ENCODE assay signal across 2 cellular contexts in the genomic region with DNA sequence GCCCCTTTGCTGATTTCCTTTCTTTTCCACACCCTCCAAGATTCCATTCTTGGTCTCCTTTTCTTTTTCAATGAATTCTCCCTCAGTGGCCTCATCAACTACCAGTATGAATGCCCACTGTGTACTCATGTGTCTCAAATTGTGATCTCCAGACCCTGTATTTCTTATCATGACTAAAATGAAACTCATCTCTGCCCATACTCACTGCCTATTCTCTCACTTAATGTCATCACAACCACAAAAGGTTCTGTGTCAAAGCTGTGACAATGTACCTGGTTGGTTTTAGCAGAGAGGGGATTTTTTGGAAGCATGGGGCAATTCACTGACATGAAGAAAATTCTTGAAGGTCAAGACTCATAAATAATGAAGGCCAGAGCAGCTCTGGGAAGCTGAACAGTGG.
A peak's percentile ranks its signal among the peaks of the same experiment; 100 is the strongest.
TF ChIP-seq lines count a peak whose summit lies in the region.

No MANE protein-coding gene starts in this region.

TF ChIP-seq in A549, 52 proteins besides CTCF, POLR2A, EP300 and RAD21:
- TF ChIP-seq HOXB5 (CRISPR knock-in tag; IDR thresholded peaks at IDR 0.05): no peak
- TF ChIP-seq NR3C1 (IDR thresholded peaks at IDR 0.05): no peak
- TF ChIP-seq FOXS1 (CRISPR knock-in tag; IDR thresholded peaks at IDR 0.05): no peak
- TF ChIP-seq MAZ (IDR thresholded peaks at IDR 0.05; ENCODE audit: borderline replicate concordance, low read depth, low read length): no peak
- no peak for TF ChIP-seq RCOR1 (IDR thresholded peaks at IDR 0.05; ENCODE audit: low read depth, low read length)
- TF ChIP-seq, protein P1, sequence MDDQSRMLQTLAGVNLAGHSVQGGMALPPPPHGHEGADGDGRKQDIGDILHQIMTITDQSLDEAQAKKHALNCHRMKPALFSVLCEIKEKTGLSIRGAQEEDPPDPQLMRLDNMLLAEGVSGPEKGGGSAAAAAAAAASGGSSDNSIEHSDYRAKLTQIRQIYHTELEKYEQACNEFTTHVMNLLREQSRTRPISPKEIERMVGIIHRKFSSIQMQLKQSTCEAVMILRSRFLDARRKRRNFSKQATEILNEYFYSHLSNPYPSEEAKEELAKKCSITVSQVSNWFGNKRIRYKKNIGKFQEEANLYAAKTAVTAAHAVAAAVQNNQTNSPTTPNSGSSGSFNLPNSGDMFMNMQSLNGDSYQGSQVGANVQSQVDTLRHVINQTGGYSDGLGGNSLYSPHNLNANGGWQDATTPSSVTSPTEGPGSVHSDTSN (IDR thresholded peaks at IDR 0.05): no peak
- TF ChIP-seq, protein P2, sequence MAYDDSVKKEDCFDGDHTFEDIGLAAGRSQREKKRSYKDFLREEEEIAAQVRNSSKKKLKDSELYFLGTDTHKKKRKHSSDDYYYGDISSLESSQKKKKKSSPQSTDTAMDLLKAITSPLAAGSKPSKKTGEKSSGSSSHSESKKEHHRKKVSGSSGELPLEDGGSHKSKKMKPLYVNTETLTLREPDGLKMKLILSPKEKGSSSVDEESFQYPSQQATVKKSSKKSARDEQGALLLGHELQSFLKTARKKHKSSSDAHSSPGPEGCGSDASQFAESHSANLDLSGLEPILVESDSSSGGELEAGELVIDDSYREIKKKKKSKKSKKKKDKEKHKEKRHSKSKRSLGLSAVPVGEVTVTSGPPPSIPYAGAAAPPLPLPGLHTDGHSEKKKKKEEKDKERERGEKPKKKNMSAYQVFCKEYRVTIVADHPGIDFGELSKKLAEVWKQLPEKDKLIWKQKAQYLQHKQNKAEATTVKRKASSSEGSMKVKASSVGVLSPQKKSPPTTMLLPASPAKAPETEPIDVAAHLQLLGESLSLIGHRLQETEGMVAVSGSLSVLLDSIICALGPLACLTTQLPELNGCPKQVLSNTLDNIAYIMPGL (CRISPR knock-in tag; IDR thresholded peaks at IDR 0.05; ENCODE audit: borderline replicate concordance): no peak
- TF ChIP-seq, protein P3, sequence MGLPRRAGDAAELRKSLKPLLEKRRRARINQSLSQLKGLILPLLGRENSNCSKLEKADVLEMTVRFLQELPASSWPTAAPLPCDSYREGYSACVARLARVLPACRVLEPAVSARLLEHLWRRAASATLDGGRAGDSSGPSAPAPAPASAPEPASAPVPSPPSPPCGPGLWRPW (IDR thresholded peaks at IDR 0.05): no peak
- no peak for TF ChIP-seq EHF (CRISPR knock-in tag; IDR thresholded peaks at IDR 0.05)
- TF ChIP-seq NFE2L2 (conservative IDR thresholded peaks at IDR 0.05; ENCODE audit: low read length): no peak
- TF ChIP-seq ZNF302 (CRISPR knock-in tag; IDR thresholded peaks at IDR 0.05): no peak
- no peak for TF ChIP-seq HOXB13 (CRISPR knock-in tag; IDR thresholded peaks at IDR 0.05; ENCODE audit: low read depth)
- TF ChIP-seq MAFK (IDR thresholded peaks at IDR 0.05; ENCODE audit: partially characterized antibody): no peak
- no peak for TF ChIP-seq CHD2 (IDR thresholded peaks at IDR 0.05; ENCODE audit: low read length, partially characterized antibody)

TF ChIP-seq in GM12878, 131 proteins besides CTCF, POLR2A, EP300 and RAD21:
- no peak for TF ChIP-seq CHD2 (IDR thresholded peaks at IDR 0.05; ENCODE audit: borderline replicate concordance, low read depth, low read length)
- TF ChIP-seq SREBF1 (IDR thresholded peaks at IDR 0.05; ENCODE audit: low read length): no peak
- TF ChIP-seq JUNB (IDR thresholded peaks at IDR 0.05): peak; percentile 62
- TF ChIP-seq TCF12 (IDR thresholded peaks at IDR 0.05; ENCODE audit: low read depth, low read length): no peak
- TF ChIP-seq NFXL1 (IDR thresholded peaks at IDR 0.05; ENCODE audit: borderline replicate concordance): 0 out of 2 replicates have a peak, but pooled peaks have one; percentile 11
- TF ChIP-seq, protein P4, sequence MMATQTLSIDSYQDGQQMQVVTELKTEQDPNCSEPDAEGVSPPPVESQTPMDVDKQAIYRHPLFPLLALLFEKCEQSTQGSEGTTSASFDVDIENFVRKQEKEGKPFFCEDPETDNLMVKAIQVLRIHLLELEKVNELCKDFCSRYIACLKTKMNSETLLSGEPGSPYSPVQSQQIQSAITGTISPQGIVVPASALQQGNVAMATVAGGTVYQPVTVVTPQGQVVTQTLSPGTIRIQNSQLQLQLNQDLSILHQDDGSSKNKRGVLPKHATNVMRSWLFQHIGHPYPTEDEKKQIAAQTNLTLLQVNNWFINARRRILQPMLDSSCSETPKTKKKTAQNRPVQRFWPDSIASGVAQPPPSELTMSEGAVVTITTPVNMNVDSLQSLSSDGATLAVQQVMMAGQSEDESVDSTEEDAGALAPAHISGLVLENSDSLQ (IDR thresholded peaks at IDR 0.05): no peak
- TF ChIP-seq CREM (IDR thresholded peaks at IDR 0.05; ENCODE audit: low read depth): peak; percentile 29; the same call in 1 of the 2 replicates
- 0 out of 2 replicates have a peak, but pooled peaks have one; percentile 39 for TF ChIP-seq NFIC (IDR thresholded peaks at IDR 0.05; ENCODE audit: low read depth, low read length)
- no peak for TF ChIP-seq MYC (IDR thresholded peaks at IDR 0.05; ENCODE audit: insufficient read depth, insufficient read length, insufficient replicate concordance, low read length, severe bottlenecking)
- TF ChIP-seq KDM1A (IDR thresholded peaks at IDR 0.05; ENCODE audit: borderline replicate concordance): no peak
- no peak for TF ChIP-seq SMC3 (IDR thresholded peaks at IDR 0.05; ENCODE audit: borderline replicate concordance, low read length)
- TF ChIP-seq CEBPB (IDR thresholded peaks at IDR 0.05; ENCODE audit: borderline replicate concordance in 1 of 2, low read depth in 2 of 2, low read length in 2 of 2): no peak
- TF ChIP-seq RUNX3 (IDR thresholded peaks at IDR 0.05; ENCODE audit: low read length): peak; percentile 82
- TF ChIP-seq NR2F1 (conservative IDR thresholded peaks at IDR 0.05): peak; percentile 57
TF ChIP-seq in GM12878: peak in this region for 6.
